Comparison of ENCODE assay signal across 8 cellular contexts in the genomic region with DNA sequence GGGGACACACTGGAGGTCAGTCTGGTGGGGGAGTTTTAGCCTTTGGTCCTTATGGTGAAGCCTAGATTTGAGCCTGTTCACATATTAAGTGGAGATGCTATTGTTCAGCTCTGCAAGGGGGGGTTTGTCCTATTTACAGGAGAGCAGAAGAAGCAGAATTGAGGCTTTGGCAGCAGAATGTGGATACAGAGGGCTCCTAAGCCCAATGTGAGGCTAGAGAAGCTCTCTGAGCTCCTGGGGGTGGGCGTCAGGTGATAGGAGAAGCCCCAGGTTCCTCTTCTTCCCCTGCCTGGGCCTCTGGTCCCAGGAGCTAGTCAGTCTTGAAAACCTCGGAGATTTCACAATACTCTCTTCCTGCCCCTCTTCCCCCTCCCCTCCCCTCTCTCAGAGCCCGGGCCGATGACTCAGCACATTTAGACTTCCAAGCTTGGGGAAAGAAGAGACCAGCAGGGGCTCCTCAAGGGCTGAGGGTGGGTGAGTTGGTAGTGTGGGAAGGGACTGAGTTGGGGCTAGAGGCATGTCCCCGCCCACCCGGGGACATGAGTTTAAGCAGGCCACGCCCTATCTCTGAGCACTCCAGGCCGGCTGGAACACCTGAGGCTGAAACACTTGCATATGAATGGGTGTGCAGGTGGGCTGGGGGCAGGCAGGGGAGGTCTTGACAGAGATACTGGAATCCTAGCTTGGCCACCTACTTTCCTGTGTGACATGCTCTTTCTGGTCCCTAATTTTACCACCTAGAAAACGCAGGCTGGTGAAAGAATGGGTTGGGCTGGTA. TPM values are rescaled to one million over a fixed set of nuclear protein-coding genes. Genes with fewer than 3 reads are reported as not detected.
DNase-seq lines count a peak whose midpoint lies in the region; ATAC-seq and TF ChIP-seq lines count a peak whose summit lies in the region.

No MANE protein-coding gene starts in this region.

- H3K27me3 ChIP-seq in ectodermal cell (ENCODE audit: control insufficient read depth, insufficient read depth, low read length, poor library complexity, severe bottlenecking), result no peaks in the 10 kb centered on the region
- no peaks in the 10 kb centered on the region for H3K27me3 ChIP-seq in right lobe of liver

- no peaks in the 10 kb centered on the region for H3K27me3 Mint-ChIP-seq in activated CD4-positive, alpha-beta T cell treated with anti-CD3 and anti-CD28 coated beads, Interleukin-2, amount 10 ng/mL, durations not matched to agents 24 days and 14 days

- H3K4me1 ChIP-seq in ectodermal cell (ENCODE audit: control insufficient read depth, insufficient read depth, low read length) (peaks cover 11% of the 10 kb centered on the region), right lobe of liver (peaks cover 0 to 8% (median 0%) of the 10 kb centered on the region in 4 donors)

- DNase-seq in GM12865 (ENCODE audit: low read depth) (peak; percentile 49), NCI-H2196 (lab: John Stamatoyannopoulos, UW; ENCODE audit: unreplicated experiment) (peak; percentile 55), right lobe of liver (peak; percentile 72 to 74 (median 72))
- DNase-seq in activated CD4-positive, alpha-beta T cell treated with anti-CD3 and anti-CD28 coated beads, Interleukin-2, amount 10 ng/mL, durations not matched to agents 24 days and 14 days, result peak; percentile 81
- DNase-seq in stimulated activated CD4-positive, alpha-beta T cell treated with anti-CD3 and anti-CD28 coated beads, Interleukin-4, amount 100 ng/mL, for 48 hours (ENCODE audit: low read depth in 2 of 2), result peak; percentile 18 to 22

- no peaks in the 10 kb centered on the region for H3K9me3 Mint-ChIP-seq in activated CD4-positive, alpha-beta T cell treated with anti-CD3 and anti-CD28 coated beads, Interleukin-2, amount 10 ng/mL, durations not matched to agents 24 days and 14 days

- H3K4me3 ChIP-seq in GM12865 (ENCODE audit: low read depth, low read length) (no peak overlapping the region), ectodermal cell (ENCODE audit: insufficient read depth, low read depth, low read length) (peak overlapping the region; percentile 23), right lobe of liver (peak overlapping the region; percentile 12 to 27 (median 16))

- peaks cover 24% of the 10 kb centered on the region for H3K36me3 Mint-ChIP-seq in activated CD4-positive, alpha-beta T cell treated with anti-CD3 and anti-CD28 coated beads, Interleukin-2, amount 10 ng/mL, durations not matched to agents 24 days and 14 days (ENCODE audit: low read depth)

- 1% methylated on average over 9 of the region's 9 CpGs for WGBS in ectodermal cell, 2 experiments
- 15% methylated on average over 7 of the region's 9 CpGs for WGBS in right lobe of liver (ENCODE audit: insufficient coverage, low coverage, low lambda C conversion rate, missing lambda C conversion rate)

- no peak for TF ChIP-seq POLR2A in right lobe of liver (IDR thresholded peaks at IDR 0.05)

- H3K27ac ChIP-seq in ectodermal cell (ENCODE audit: insufficient read depth, low read depth, low read length, poor library complexity, severe bottlenecking) (peak overlapping the region; percentile 63), right lobe of liver (peak overlapping the region; percentile 47 to 98 (median 63))

- peak overlapping the region; percentile 88 for H3K4me3 Mint-ChIP-seq in activated CD4-positive, alpha-beta T cell treated with anti-CD3 and anti-CD28 coated beads, Interleukin-2, amount 10 ng/mL, durations not matched to agents 24 days and 14 days

- H3K9me3 ChIP-seq in ectodermal cell (ENCODE audit: control insufficient read depth, low read length) (no peaks in the 10 kb centered on the region), right lobe of liver (no peaks in the 10 kb centered on the region)

- TF ChIP-seq CTCF in GM12865 (IDR thresholded peaks at IDR 0.05; ENCODE audit: insufficient read depth, low read depth, low read length, missing control alignments) (no peak), right lobe of liver (IDR thresholded peaks at IDR 0.05) (no peak)

- H3K4me1 Mint-ChIP-seq in activated CD4-positive, alpha-beta T cell treated with anti-CD3 and anti-CD28 coated beads, Interleukin-2, amount 10 ng/mL, durations not matched to agents 24 days and 14 days, result peaks cover 33% of the 10 kb centered on the region

- intact Hi-C loops in activated CD4-positive, alpha-beta T cell treated with anti-CD3 and anti-CD28 coated beads, Interleukin-2, amount 10 ng/mL, durations not matched to agents 24 days and 14 days (cut with micrococcal nuclease), result loop anchor here (5.0 kb wide), 3 partner anchors 67 to 142 kb away; partner anchors contain the start of genes KCND1, PIM2, PQBP1 and TIMM17B
- intact Hi-C loops in right lobe of liver (cut with DNase I), result no loop called here

- peak overlapping the region; percentile 82 for H3K27ac Mint-ChIP-seq in activated CD4-positive, alpha-beta T cell treated with anti-CD3 and anti-CD28 coated beads, Interleukin-2, amount 10 ng/mL, durations not matched to agents 24 days and 14 days

- ATAC-seq in right lobe of liver (peak; percentile 4 to 35 (median 24)), HG02885 (IDR thresholded peaks at IDR 0.05; ENCODE audit: poor library complexity, unreplicated experiment) (no peak), HG02840 (IDR thresholded peaks at IDR 0.05; ENCODE audit: low FRiP score, unreplicated experiment) (no peak)

- H3K36me3 ChIP-seq in ectodermal cell (ENCODE audit: control insufficient read depth, insufficient read depth, low read length), result peaks cover 13% of the 10 kb centered on the region
- H3K36me3 ChIP-seq in right lobe of liver, result peaks cover 0 to 29% (median 5%) of the 10 kb centered on the region in 4 donors

RNA-seq across cellular contexts. Expression of gene TFE3, which starts 3.4 kb away (rescaled TPM):
- total RNA-seq in activated CD4-positive, alpha-beta T cell treated with anti-CD3 and anti-CD28 coated beads, Interleukin-2, amount 10 ng/mL, durations not matched to agents 24 days and 14 days, result 28.8 and 30.8 TPM in 2 replicates
- polyA plus RNA-seq in ectodermal cell (2013, experiment 1 of 4), result 25.3 TPM
- polyA plus RNA-seq in ectodermal cell (2013, experiment 2 of 4), result 23.0 TPM
- 18.9 TPM for polyA plus RNA-seq in ectodermal cell (2013, experiment 3 of 4)
- polyA plus RNA-seq in ectodermal cell (2013, experiment 4 of 4), result 19.5 TPM
- 10 to 100 TPM; 14.9 to 43.3 (median 23.3) TPM for total RNA-seq in right lobe of liver

RNA-seq across cellular contexts. Expression of gene CCDC120, which starts 19.0 kb away (rescaled TPM):
- total RNA-seq in activated CD4-positive, alpha-beta T cell treated with anti-CD3 and anti-CD28 coated beads, Interleukin-2, amount 10 ng/mL, durations not matched to agents 24 days and 14 days, result 4.4 and 4.5 TPM in 2 replicates
- 11.7 TPM for polyA plus RNA-seq in ectodermal cell (2013, experiment 1 of 4)
- polyA plus RNA-seq in ectodermal cell (2013, experiment 2 of 4), result 10.6 TPM
- polyA plus RNA-seq in ectodermal cell (2013, experiment 3 of 4), result 8.8 TPM
- 9.3 TPM for polyA plus RNA-seq in ectodermal cell (2013, experiment 4 of 4)
- 10 to 100 TPM in 1 of 6 experiments, 1 to 10 TPM in 5; 3.3 to 12.1 (median 4.5) TPM for total RNA-seq in right lobe of liver

RNA-seq across cellular contexts. Expression of gene PRAF2, which starts 34.0 kb away (rescaled TPM):
- total RNA-seq in activated CD4-positive, alpha-beta T cell treated with anti-CD3 and anti-CD28 coated beads, Interleukin-2, amount 10 ng/mL, durations not matched to agents 24 days and 14 days, result 12.5 and 15.9 TPM in 2 replicates
- 33.3 TPM for polyA plus RNA-seq in ectodermal cell (2013, experiment 1 of 4)
- polyA plus RNA-seq in ectodermal cell (2013, experiment 2 of 4), result 35.0 TPM
- 28.6 TPM for polyA plus RNA-seq in ectodermal cell (2013, experiment 3 of 4)
- polyA plus RNA-seq in ectodermal cell (2013, experiment 4 of 4), result 32.5 TPM
- total RNA-seq in right lobe of liver, result 10 to 100 TPM in 1 of 6 experiments, 1 to 10 TPM in 5; 3.1 to 11.2 (median 5.1) TPM

RNA-seq across cellular contexts. Expression of gene GRIPAP1, which starts 37.7 kb away (rescaled TPM):
- 85.7 and 87.3 TPM in 2 replicates for total RNA-seq in activated CD4-positive, alpha-beta T cell treated with anti-CD3 and anti-CD28 coated beads, Interleukin-2, amount 10 ng/mL, durations not matched to agents 24 days and 14 days
- 50.1 TPM for polyA plus RNA-seq in ectodermal cell (2013, experiment 1 of 4)
- polyA plus RNA-seq in ectodermal cell (2013, experiment 2 of 4), result 55.0 TPM
- 37.3 TPM for polyA plus RNA-seq in ectodermal cell (2013, experiment 3 of 4)
- 43.8 TPM for polyA plus RNA-seq in ectodermal cell (2013, experiment 4 of 4)
- total RNA-seq in right lobe of liver, result 10 to 100 TPM; 15.3 to 32.1 (median 22.0) TPM

RNA-seq across cellular contexts. Expression of gene WDR45, which starts 39.9 kb away (rescaled TPM):
- total RNA-seq in activated CD4-positive, alpha-beta T cell treated with anti-CD3 and anti-CD28 coated beads, Interleukin-2, amount 10 ng/mL, durations not matched to agents 24 days and 14 days, result 38.7 and 40.8 TPM in 2 replicates
- polyA plus RNA-seq in ectodermal cell (2013, experiment 1 of 4), result 31.9 TPM
- 28.5 TPM for polyA plus RNA-seq in ectodermal cell (2013, experiment 2 of 4)
- polyA plus RNA-seq in ectodermal cell (2013, experiment 3 of 4), result 23.5 TPM
- polyA plus RNA-seq in ectodermal cell (2013, experiment 4 of 4), result 25.2 TPM
- total RNA-seq in right lobe of liver, result 10 to 100 TPM; 31.8 to 65.2 (median 47.9) TPM

Comparison
In these comparisons a context has a peak if more than half of its experiments do, and no peak if none do; other contexts are left out.
1. DNase-seq: peak in every context shown above with its lines; median percentile 81 in activated CD4-positive, alpha-beta T cell treated with anti-CD3 and anti-CD28 coated beads, Interleukin-2, amount 10 ng/mL, durations not matched to agents 24 days and 14 days; 72 in right lobe of liver; 55 in NCI-H2196; 49 in GM12865; 20 in stimulated activated CD4-positive, alpha-beta T cell treated with anti-CD3 and anti-CD28 coated beads, Interleukin-4, amount 100 ng/mL, for 48 hours.
2. ATAC-seq: peak in right lobe of liver (4 of 4); none in HG02885 (single experiment) and HG02840 (single experiment).